1 cellular context compared by ENCODE assay signal in genomic region chr1:12229386-12229834, GRCh38.
TF ChIP-seq lines count a peak whose summit lies in the region.

No MANE protein-coding gene starts in this region.

TF ChIP-seq in GM23338, 12 proteins besides CTCF, POLR2A, EP300 and RAD21 (continued from another document):
- no peak for TF ChIP-seq ZNF462 (CRISPR knock-in tag; IDR thresholded peaks at IDR 0.05)
- no peak for TF ChIP-seq ZNF114 (CRISPR knock-in tag; IDR thresholded peaks at IDR 0.05)
- TF ChIP-seq JUNB (IDR thresholded peaks at IDR 0.05; ENCODE audit: unreplicated experiment): no peak
- no peak for TF ChIP-seq EZH2phosphoT487 (IDR thresholded peaks at IDR 0.05; ENCODE audit: unreplicated experiment)
- TF ChIP-seq ETS1 (IDR thresholded peaks at IDR 0.05): no peak
- no peak for TF ChIP-seq ZNF331 (CRISPR knock-in tag; IDR thresholded peaks at IDR 0.05; ENCODE audit: low read depth)
- TF ChIP-seq STAT1 (IDR thresholded peaks at IDR 0.05; ENCODE audit: unreplicated experiment): no peak
- TF ChIP-seq CREB1 (CRISPR knock-in tag; IDR thresholded peaks at IDR 0.05; ENCODE audit: low read depth): no peak
- no peak for TF ChIP-seq REST (IDR thresholded peaks at IDR 0.05; ENCODE audit: unreplicated experiment)
- no peak for TF ChIP-seq POLR2AphosphoS5 (IDR thresholded peaks at IDR 0.05; ENCODE audit: low read depth)
- no peak for TF ChIP-seq EZH2 (IDR thresholded peaks at IDR 0.05; ENCODE audit: low read depth, unreplicated experiment)
